ENCODE assay signal across 26 cellular contexts in the genomic region with DNA sequence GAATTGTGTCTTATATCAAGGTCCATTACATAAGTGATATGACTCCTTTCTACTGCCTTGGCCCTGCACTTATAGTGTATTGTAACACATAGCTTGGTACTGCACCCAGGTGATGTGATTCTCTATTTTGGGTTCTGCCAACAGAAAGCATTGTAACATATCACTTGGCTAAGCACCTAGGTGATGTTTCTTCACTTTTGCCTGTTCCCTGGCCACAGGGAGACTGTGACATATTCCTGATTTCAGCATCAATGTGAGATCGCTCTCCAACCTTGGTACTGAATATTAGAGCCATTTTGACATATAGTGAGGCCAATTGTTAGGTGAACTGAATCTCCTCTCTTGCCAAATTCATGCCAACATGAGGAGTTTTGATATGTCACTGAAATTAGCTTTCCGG.
"Had no signal": no experiment of that assay in that cellular context is flagged by ENCODE, and none has a peak within 500 bp of the region (broad histone marks: within the 10 kb centered on the region; RNA-seq: fewer than 3 reads in every experiment).

No MANE protein-coding gene starts in this region.

- H3K27ac ChIP-seq: stomach, suprapubic skin, testis, thoracic aorta, thyroid gland, tibial artery, tibial nerve, transverse colon, upper lobe of left lung, upper lobe of right lung, uterus, vagina had no signal

- ATAC-seq: stimulated activated effector memory CD8-positive, alpha-beta T cell treated with anti-CD3 and anti-CD28 coated beads, Interleukin-12 subunit alpha, Interleukin-12 subunit beta, amount 100 ng/mL, for 72 hours; stimulated activated memory B cell treated with anti-CD40 and anti-IgM and Interleukin-4, amounts not matched to agents 10 μg/mL and 1 μg/mL and 100 μg/mL, for 72 hours; stimulated activated naive B cell treated with anti-CD40 and anti-IgM and Interleukin-4, amounts not matched to agents 10 μg/mL and 1 μg/mL and 100 μg/mL, for 72 hours; stimulated activated naive CD8-positive, alpha-beta T cell treated with anti-CD3 and anti-CD28 coated beads, Interleukin-15, amount 100 ng/mL, for 72 hours; stimulated activated naive CD8-positive, alpha-beta T cell treated with anti-CD3 and anti-CD28 coated beads, Interleukin-15, Interleukin-2, amounts not matched to agents 100 U/mL and 50 U/mL, for 24 hours; upper lobe of right lung had no signal

- H3K9me3 ChIP-seq: stomach, suprapubic skin, testis, thoracic aorta, thyroid gland, tibial artery, tibial nerve, transverse colon, upper lobe of left lung, upper lobe of right lung, uterus, vagina had no signal

- H3K4me1 ChIP-seq: stomach, suprapubic skin, testis, thyroid gland, tibial artery, tibial nerve, transverse colon, upper lobe of left lung, upper lobe of right lung, uterus, vagina had no signal

- DNase-seq: stimulated activated CD4-positive, alpha-beta T cell treated with anti-CD3 and anti-CD28 coated beads, Interleukin-2, amount 100 ng/mL, for 48 hours; stimulated activated CD4-positive, alpha-beta T cell treated with anti-CD3 and anti-CD28 coated beads, Interleukin-4, amount 100 ng/mL, for 1 hour; stimulated activated CD4-positive, alpha-beta T cell treated with anti-CD3 and anti-CD28 coated beads, Interleukin-4, amount 100 ng/mL, for 24 hours; stimulated activated CD4-positive, alpha-beta T cell treated with anti-CD3 and anti-CD28 coated beads, Interleukin-4, amount 100 ng/mL, for 4 hours; stimulated activated CD8-positive, alpha-beta memory T cell treated with anti-CD3 and anti-CD28 coated beads, Interleukin-4, amount 100 ng/mL, for 48 hours; stimulated activated naive B cell treated with anti-CD40 and anti-IgM and Interleukin-4, amounts not matched to agents 10 μg/mL and 1 μg/mL and 100 μg/mL, for 72 hours; stimulated activated naive CD4-positive, alpha-beta T cell; stimulated activated naive CD4-positive, alpha-beta T cell treated with Interleukin-2 at 50 U/mL for 16 hours; stimulated activated naive CD8-positive, alpha-beta T cell treated with anti-CD3 and anti-CD28 coated beads, Interleukin-15, amount 100 ng/mL, for 72 hours; stimulated activated naive CD8-positive, alpha-beta T cell treated with anti-CD3 and anti-CD28 coated beads, Interleukin-15, Interleukin-2, amounts not matched to agents 100 U/mL and 50 U/mL, for 24 hours; stomach; substantia nigra; testis; thyroid gland; tibial artery; transverse colon; trophoblast cell; upper lobe of left lung; upper lobe of right lung; uterus had no signal

- H3K27me3 ChIP-seq: stomach, suprapubic skin, testis, thyroid gland, tibial artery, tibial nerve, transverse colon, upper lobe of left lung, upper lobe of right lung, uterus, vagina had no signal

- H3K4me3 ChIP-seq: stomach, suprapubic skin, testis, thoracic aorta, thyroid gland, tibial artery, tibial nerve, transverse colon, upper lobe of left lung, upper lobe of right lung, uterus, vagina had no signal

- H3K36me3 ChIP-seq: stomach, suprapubic skin, thoracic aorta, thyroid gland, tibial artery, tibial nerve, transverse colon, upper lobe of left lung, upper lobe of right lung, uterus, vagina had no signal
